In genomic region chr3:48199117-48199516, GRCh38 we compare ENCODE assay signal across 1 cellular context.
TF ChIP-seq lines count a peak whose summit lies in the region.

No MANE protein-coding gene starts in this region.

TF ChIP-seq in K562, 482 proteins besides CTCF, POLR2A, EP300 and RAD21:
- TF ChIP-seq ZBTB5 (IDR thresholded peaks at IDR 0.05) (no peak), NCOA2 (IDR thresholded peaks at IDR 0.05; ENCODE audit: partially characterized antibody in 2 of 2) (no peak), RFX1 (IDR thresholded peaks at IDR 0.05) (peak; percentile 84), RHOXF2B (CRISPR knock-in tag; conservative IDR thresholded peaks at IDR 0.05) (no peak)
TF ChIP-seq in K562: peak in this region for 1.
